In genomic region chr5:140402258-140403074, GRCh38 we compare ENCODE assay signal across 8 cellular contexts. TPM values are rescaled to one million over a fixed set of nuclear protein-coding genes. Genes with fewer than 3 reads are reported as not detected.
DNase-seq lines count a peak whose midpoint lies in the region; ATAC-seq and TF ChIP-seq lines count a peak whose summit lies in the region.

No MANE protein-coding gene starts in this region.

- H3K36me3 ChIP-seq in IMR-90 (ENCODE audit: control insufficient read depth, insufficient read depth, low read length) (no peaks in the 10 kb centered on the region), hepatocyte (replicated peaks; ENCODE audit: insufficient read depth, low read depth) (no peaks in the 10 kb centered on the region)

- TF ChIP-seq RAD21 in IMR-90 (IDR thresholded peaks at IDR 0.05; ENCODE audit: low read length), result no peak

- peaks cover 48% of the 10 kb centered on the region for H4K20me1 ChIP-seq in IMR-90 (ENCODE audit: insufficient read depth, low read length)
- peaks cover 49% of the 10 kb centered on the region for H4K20me1 ChIP-seq in hepatocyte (ENCODE audit: insufficient read depth, poor library complexity, severe bottlenecking)

- peaks cover 3 to 43% of the 10 kb centered on the region in 2 experiments; a peak in 2 of 4 replicates for H3K79me1 ChIP-seq in IMR-90 (ENCODE audit: low read depth in 1 of 2, low read length in 2 of 2)

- peak overlapping the region; percentile 9 for H3K4ac ChIP-seq in IMR-90 (ENCODE audit: low read depth, low read length)

- H2BK15ac ChIP-seq in IMR-90 (ENCODE audit: low read depth, low read length), result no peak overlapping the region

- H4K91ac ChIP-seq in IMR-90 (ENCODE audit: insufficient read depth, low read depth, low read length), result no peak overlapping the region

- H3K79me2 ChIP-seq in hepatocyte, result peaks cover 68% of the 10 kb centered on the region

- peak overlapping the region; percentile 75 for H2BK5ac ChIP-seq in IMR-90 (ENCODE audit: low read depth, low read length, poor library complexity, severe bottlenecking)

- intact Hi-C loops in IMR-90 (cut with micrococcal nuclease), result loop anchor here (5.0 kb wide), 1 partner anchor 245 kb away; the partner anchor contains the start of genes IK and NDUFA2

- in situ Hi-C loops in IMR-90 (cut with MboI; ENCODE audit: low sequenced_read_pairs), result no loop called here

- no peak for TF ChIP-seq POLR2A in IMR-90 (IDR thresholded peaks at IDR 0.05; ENCODE audit: low read depth, low read length)

- no TSS peak for BruUV-seq in IMR-90 (replicated peaks; lab: Mats Ljungman, UMichigan)

- H2AK9ac ChIP-seq in IMR-90 (replicated peaks; ENCODE audit: low read depth, low read length, poor library complexity), result peak overlapping the region; percentile 94

- 0% methylated on average over 3 of the region's 36 CpGs; no CpG with 5 or more reads in 1 of the 2 experiments for WGBS in IMR-90 (ENCODE audit: extremely low coverage in 2 of 2, insufficient read length in 1 of 2), 2 experiments
- 7% methylated on average over 36 of the region's 36 CpGs for WGBS in hepatocyte (ENCODE audit: low lambda C conversion rate, missing lambda C conversion rate)

- H3K27me3 ChIP-seq in IMR-90 (ENCODE audit: control insufficient read depth, insufficient read depth, low read length) (no peaks in the 10 kb centered on the region), hepatocyte (no peaks in the 10 kb centered on the region)

- dilution Hi-C loops in IMR-90 (cut with HindIII; ENCODE audit: low sequenced_read_pairs, unreplicated experiment), result no loop called here

- H2AFZ ChIP-seq in IMR-90 (replicated peaks; ENCODE audit: low read length, poor library complexity), result peak overlapping the region; percentile 100
- peak overlapping the region; percentile 15 for H2AFZ ChIP-seq in hepatocyte

- CTCF ChIA-PET in GM10248 (lab: Yijun Ruan, JAX) (interaction anchor here (0.8 to 2.9 kb wide), 4 partner anchors 23 to 145 kb away, joined by 3 to 21 read pairs (median 5); partner anchors contain the start of gene EIF4EBP3), IMR-90 (lab: Yijun Ruan, JAX) (interaction anchor here (0.6 to 1.0 kb wide), 4 partner anchors 23 to 176 kb away, joined by 3 to 4 read pairs (median 4); no protein-coding TSS in a partner anchor)

- peak overlapping the region; percentile 62; the same call in 1 of the 2 replicates for H2AK5ac ChIP-seq in IMR-90 (ENCODE audit: low read depth, low read length)

- H2BK20ac ChIP-seq in IMR-90 (ENCODE audit: low read depth, low read length), result no peak overlapping the region

- TF ChIP-seq CTCF in GM10248 (IDR thresholded peaks at IDR 0.05; ENCODE audit: control extremely low read depth, extremely low read depth, low read depth, missing control alignments), result no peak
- TF ChIP-seq CTCF in IMR-90 (conservative IDR thresholded peaks at IDR 0.05; ENCODE audit: low read depth, low read length), result no peak
- TF ChIP-seq CTCF in hepatocyte (IDR thresholded peaks at IDR 0.05; ENCODE audit: poor library complexity), result no peak

- peak overlapping the region; percentile 38; the same call in 1 of the 2 replicates for H3K56ac ChIP-seq in IMR-90 (ENCODE audit: extremely low read depth, insufficient read depth, low read length)

- ATAC-seq in IMR-90 (ENCODE audit: low read depth), result 0 out of 2 replicates have a peak, but pooled peaks have one; percentile 1

- no peak overlapping the region for H2BK120ac ChIP-seq in IMR-90 (ENCODE audit: low read depth, low read length)

- peak overlapping the region; percentile 96 for H3K4me2 ChIP-seq in IMR-90 (ENCODE audit: low read depth, low read length)
- H3K4me2 ChIP-seq in hepatocyte, result peak overlapping the region; percentile 72

- no peaks in the 10 kb centered on the region for H3K9me2 ChIP-seq in hepatocyte (replicated peaks; ENCODE audit: insufficient read depth)

- H3K4me3 ChIP-seq in IMR-90 (ENCODE audit: insufficient read depth, low read depth, low read length) (peak overlapping the region; percentile 72), hepatocyte (peak overlapping the region; percentile 44), skeletal muscle cell (ENCODE audit: low read depth, low read length) (peak overlapping the region; percentile 99)

- POLR2A ChIA-PET in GM10248 (lab: Yijun Ruan, JAX), result interaction anchor here (0.6 to 2.9 kb wide), 4 partner anchors 10 to 1558 kb away, joined by 3 to 14 read pairs (median 3); partner anchors contain the start of genes IK and NDUFA2
- POLR2A ChIA-PET in IMR-90 (lab: Charles Lee; ENCODE audit: unreplicated experiment), result no interaction called here

- H3K23ac ChIP-seq in IMR-90 (ENCODE audit: low read depth, low read length), result peak overlapping the region; percentile 67

- H3K27ac ChIP-seq in IMR-90 (ENCODE audit: insufficient read depth, low read length) (peak overlapping the region; percentile 79), hepatocyte (peak overlapping the region; percentile 92)

- H3K18ac ChIP-seq in IMR-90 (ENCODE audit: low read depth, low read length), result no peak overlapping the region

- no peak overlapping the region for H4K5ac ChIP-seq in IMR-90 (ENCODE audit: low read depth, low read length)

- DNase-seq in GM10248 (ENCODE audit: extremely low spot score) (peak; percentile 44), IMR-90 (peak; percentile 29), T follicular helper cell (ENCODE audit: low read depth) (peak; percentile 39), amniotic epithelial cell (ENCODE audit: low read depth) (peak; percentile 32), hepatocyte (ENCODE audit: low spot score) (peak; percentile 79), skeletal muscle cell (ENCODE audit: low read depth) (no peak), NCI-H1930 (lab: John Stamatoyannopoulos, UW) (no peak), 8988T (no peak)

- H3K9ac ChIP-seq in IMR-90 (ENCODE audit: low read depth, low read length), result peak overlapping the region; percentile 76

- H3K14ac ChIP-seq in IMR-90 (replicated peaks; ENCODE audit: low read depth, low read length), result peak overlapping the region; percentile 47

- no peaks in the 10 kb centered on the region for H3K9me3 ChIP-seq in IMR-90 (ENCODE audit: control insufficient read depth, insufficient read depth, low read length)
- no peaks in the 10 kb centered on the region for H3K9me3 ChIP-seq in hepatocyte (ENCODE audit: low read depth)

- peaks cover 3% of the 10 kb centered on the region; the same call in 1 of the 2 replicates for H3K9me1 ChIP-seq in IMR-90 (ENCODE audit: insufficient read depth, low read length)

- H3K4me1 ChIP-seq in IMR-90 (ENCODE audit: control insufficient read depth, insufficient read depth, low read length), result no peaks in the 10 kb centered on the region
- H3K4me1 ChIP-seq in hepatocyte (ENCODE audit: insufficient read depth), result peaks cover 18% of the 10 kb centered on the region

- H4K8ac ChIP-seq in IMR-90 (ENCODE audit: low read depth in 2 of 2, low read length in 2 of 2), result peak overlapping the region in 1 of 2 experiments; percentile 16; a peak in 1 of 4 replicates

TF ChIP-seq in IMR-90, 13 proteins besides CTCF, POLR2A, EP300 and RAD21:
- no peak for TF ChIP-seq CHD1 (IDR thresholded peaks at IDR 0.05; ENCODE audit: low read depth, low read length)
- TF ChIP-seq USF2 (IDR thresholded peaks at IDR 0.05; ENCODE audit: low read depth, low read length), result peak; percentile 70
- no peak for TF ChIP-seq RCOR1 (IDR thresholded peaks at IDR 0.05; ENCODE audit: insufficient replicate concordance, low read length)
- TF ChIP-seq MAFK (IDR thresholded peaks at IDR 0.05; ENCODE audit: low read depth, low read length), result no peak
- 0 out of 2 replicates have a peak, but pooled peaks have one; percentile 13 for TF ChIP-seq MXI1 (IDR thresholded peaks at IDR 0.05; ENCODE audit: borderline replicate concordance, low read depth, low read length)

RNA-seq across cellular contexts. Expression of gene ANKHD1, which starts 0.8 kb away (rescaled TPM):
- 36.7 and 46.4 TPM in 2 replicates for total RNA-seq in IMR-90 (2012; rRNA removed)
- polyA plus RNA-seq in IMR-90 (2012; rRNA removed), result 29.1 and 32.1 TPM in 2 replicates
- 10.5 and 11.1 TPM in 2 replicates for polyA plus RNA-seq in IMR-90 (2012; cell fraction: cytosol; rRNA removed)
- polyA plus RNA-seq in IMR-90 (2012; cell fraction: nucleus; rRNA removed; ENCODE audit: low replicate concordance), result 33.6 and 94.7 TPM in 2 replicates
- 70.7 and 78.9 TPM in 2 replicates for total RNA-seq in hepatocyte
- 53.6 and 84.4 TPM in 2 replicates for polyA plus RNA-seq in hepatocyte

RNA-seq across cellular contexts. Expression of gene SLC4A9, which starts 42.5 kb away (rescaled TPM):
- total RNA-seq in IMR-90 (2012; rRNA removed) (not detected in 2 replicates), hepatocyte (0.07 TPM in 1 of 2 replicates, not detected in the other)
- polyA plus RNA-seq in IMR-90 (2012; rRNA removed) (not detected in 2 replicates), hepatocyte (0.53 and 1.1 TPM in 2 replicates)
- polyA plus RNA-seq in IMR-90 (2012; cell fraction: cytosol; rRNA removed), result not detected in 2 replicates
- polyA plus RNA-seq in IMR-90 (2012; cell fraction: nucleus; rRNA removed; ENCODE audit: low replicate concordance), result 0.05 and 0.19 TPM in 2 replicates

RNA-seq across cellular contexts. Expression of gene HBEGF, which starts 56.1 kb away (rescaled TPM):
- 18.8 and 26.9 TPM in 2 replicates for total RNA-seq in IMR-90 (2012; rRNA removed)
- 36.1 and 48.7 TPM in 2 replicates for polyA plus RNA-seq in IMR-90 (2012; rRNA removed)
- polyA plus RNA-seq in IMR-90 (2012; cell fraction: cytosol; rRNA removed), result 31.0 and 54.1 TPM in 2 replicates
- polyA plus RNA-seq in IMR-90 (2012; cell fraction: nucleus; rRNA removed; ENCODE audit: low replicate concordance), result 41.9 and 95.5 TPM in 2 replicates
- 7.2 and 8.3 TPM in 2 replicates for total RNA-seq in hepatocyte
- polyA plus RNA-seq in hepatocyte, result 6.7 and 7.9 TPM in 2 replicates

Comparison
In these comparisons a context has a peak if more than half of its experiments do, and no peak if none do; other contexts are left out.
1. DNase-seq: peak in GM10248 (single experiment), IMR-90 (single experiment), T follicular helper cell (single experiment), amniotic epithelial cell (single experiment) and hepatocyte (single experiment); none in skeletal muscle cell (single experiment), NCI-H1930 (0 of 2) and 8988T (single experiment).
2. H3K4me3 ChIP-seq: peak in every context shown above with its lines; median percentile 99 in skeletal muscle cell; 72 in IMR-90; 44 in hepatocyte.